In the genomic region with DNA sequence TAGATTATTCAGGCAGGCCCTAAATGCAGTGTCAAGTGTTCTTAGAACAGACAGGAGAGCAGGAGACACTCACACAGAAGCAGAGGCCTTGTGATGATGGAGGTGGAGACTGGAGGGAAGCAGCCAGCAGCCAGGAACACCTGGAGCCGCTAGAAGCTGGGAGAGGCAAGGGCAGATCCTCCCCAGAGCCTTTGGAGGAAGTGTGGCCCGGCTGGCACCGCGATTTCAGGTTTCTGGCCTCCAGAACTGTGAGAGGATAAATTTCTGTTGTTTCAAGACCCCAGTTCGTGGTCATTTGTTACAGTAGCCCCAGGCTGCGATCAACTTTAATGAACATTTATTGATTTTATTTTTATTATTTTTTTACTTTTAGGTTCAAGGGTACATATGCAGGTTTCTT, we compare ENCODE assay signal across 22 cellular contexts.
"Had no signal": no experiment of that assay in that cellular context is flagged by ENCODE, and none has a peak within 500 bp of the region (broad histone marks: within the 10 kb centered on the region; RNA-seq: fewer than 3 reads in every experiment).

No MANE protein-coding gene starts in this region.

- H3K27ac Mint-ChIP-seq: dendritic cell treated with granulocyte-macrophage colony-stimulating factor and Interleukin-4, amounts not matched to agents 40 ng/mL and 50 ng/mL, for 4 days; effector memory CD8-positive, alpha-beta T cell; endodermal cell had no signal

- H3K9me3 Mint-ChIP-seq: effector memory CD8-positive, alpha-beta T cell; endodermal cell had no signal

- H3K4me3 Mint-ChIP-seq: dendritic cell treated with granulocyte-macrophage colony-stimulating factor and Interleukin-4, amounts not matched to agents 40 ng/mL and 50 ng/mL, for 4 days; effector memory CD8-positive, alpha-beta T cell; endodermal cell had no signal

- ATAC-seq: effector memory CD8-positive, alpha-beta T cell; esophagus mucosa; foreskin keratinocyte; gastrocnemius medialis; gastroesophageal sphincter; heart left ventricle; heart right ventricle had no signal

- H3K4me1 Mint-ChIP-seq: endodermal cell had no signal

- DNase-seq: colonic mucosa; cortex of kidney; dermis blood vessel endothelial cell; dorsolateral prefrontal cortex; effector CD4-positive, alpha-beta T cell; effector CD8-positive, alpha-beta T cell; effector memory CD4-positive, alpha-beta T cell; effector memory CD8-positive, alpha-beta T cell; endodermal cell; erythroblast; esophagus squamous epithelium; foreskin fibroblast; foreskin keratinocyte; foreskin melanocyte; gastrocnemius medialis; glutamatergic neuron; head of caudate nucleus; heart left ventricle; heart right ventricle had no signal
